ENCODE assay signal across 12 cellular contexts in the genomic region with DNA sequence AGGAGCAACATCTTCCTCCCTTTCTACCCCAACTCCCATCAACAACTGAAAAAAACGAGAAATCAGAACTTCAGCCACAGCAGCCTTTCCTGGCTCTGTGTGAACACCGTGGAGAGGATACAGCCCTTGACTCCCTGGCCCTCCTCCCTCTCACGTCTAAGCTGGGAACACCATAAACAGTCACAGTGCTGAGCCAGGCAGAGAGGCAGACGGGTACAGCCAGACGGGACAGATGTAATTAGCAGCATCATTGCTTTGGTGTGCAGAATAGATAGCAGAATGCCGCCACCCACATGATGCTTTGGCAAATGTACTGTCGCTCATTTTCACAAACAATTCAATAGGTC.
A peak's percentile ranks its signal among the peaks of the same experiment; 100 is the strongest.
DNase-seq lines count a peak whose midpoint lies in the region; ATAC-seq and TF ChIP-seq lines count a peak whose summit lies in the region.
"Had no signal": no experiment of that assay in that cellular context is flagged by ENCODE, and none has a peak within 500 bp of the region (broad histone marks: within the 10 kb centered on the region; RNA-seq: fewer than 3 reads in every experiment).

No MANE protein-coding gene starts in this region.

- no peaks in the 10 kb centered on the region for H4K20me1 ChIP-seq in SU-DHL-6 (ENCODE audit: low read depth, low read length)

- H3K4me3 ChIP-seq in SU-DHL-6 (ENCODE audit: insufficient read depth, low read length, poor library complexity, severe bottlenecking) (peak overlapping the region; percentile 37), SJCRH30 (no peak overlapping the region)
- H3K4me3 ChIP-seq: body of pancreas, thyroid gland had no signal

- H3K36me3 ChIP-seq in SU-DHL-6 (ENCODE audit: low read length) (no peaks in the 10 kb centered on the region), SJCRH30 (no peaks in the 10 kb centered on the region)
- H3K36me3 ChIP-seq: thyroid gland had no signal

- TF ChIP-seq CTCF in SU-DHL-6 (IDR thresholded peaks at IDR 0.05; ENCODE audit: insufficient read depth, low read length, poor library complexity, severe bottlenecking) = no peak

- no peaks in the 10 kb centered on the region for H3K27me3 ChIP-seq in SU-DHL-6 (ENCODE audit: low read length)
- peaks cover 3% of the 10 kb centered on the region; the same call in 1 of the 2 replicates for H3K27me3 ChIP-seq in SJCRH30
- H3K27me3 ChIP-seq: body of pancreas, thyroid gland had no signal

- DNase-seq in Ammon's horn (ENCODE audit: low spot score) (peak; percentile 75), EL (peak; percentile 28), islet precursor cell (peak; percentile 70), HCEC 1CT (no peak), SJCRH30 (no peak), NCI-H128 (lab: John Stamatoyannopoulos, UW; ENCODE audit: unreplicated experiment) (no peak)
- DNase-seq: body of pancreas; stimulated activated CD4-positive, alpha-beta T cell treated with anti-CD3 and anti-CD28 coated beads, Interleukin-4, amount 100 ng/mL, for 24 hours had no signal

- H3K9me3 ChIP-seq in SU-DHL-6 (ENCODE audit: insufficient read depth, low read length) (no peaks in the 10 kb centered on the region), SJCRH30 (replicated peaks) (no peaks in the 10 kb centered on the region; the same call in 1 of the 2 replicates)
- H3K9me3 ChIP-seq: body of pancreas, thyroid gland had no signal

- no peaks in the 10 kb centered on the region for H3K4me1 ChIP-seq in SJCRH30
- H3K4me1 ChIP-seq: body of pancreas, thyroid gland had no signal

- peak overlapping the region; percentile 15 for H2AFZ ChIP-seq in SU-DHL-6 (ENCODE audit: low read depth, low read length, severe bottlenecking)

- no peaks in the 10 kb centered on the region for H3K79me2 ChIP-seq in SU-DHL-6 (ENCODE audit: insufficient read depth, low read length)

- peaks cover 7% of the 10 kb centered on the region for H3F3A ChIP-seq in SU-DHL-6 (ENCODE audit: insufficient read depth)

- H3K9ac ChIP-seq in SU-DHL-6 (ENCODE audit: low read length) = peak overlapping the region; percentile 46

- ATAC-seq in HG03135 (IDR thresholded peaks at IDR 0.05; ENCODE audit: unreplicated experiment) = no peak
- ATAC-seq: body of pancreas had no signal

- H3K27ac ChIP-seq in SU-DHL-6 (ENCODE audit: low read depth, low read length) = peak overlapping the region; percentile 89
- H3K27ac ChIP-seq in SJCRH30 = no peak overlapping the region
- H3K27ac ChIP-seq: body of pancreas, epithelial cell of prostate, thyroid gland had no signal

- H3K4me2 ChIP-seq in SU-DHL-6 (ENCODE audit: low read depth, low read length, poor library complexity, severe bottlenecking) = peak overlapping the region; percentile 83

- no peaks in the 10 kb centered on the region for H3K9me2 ChIP-seq in SU-DHL-6 (replicated peaks; ENCODE audit: insufficient read depth, low read length)

Comparison
In these comparisons a context has a peak if more than half of its experiments do, and no peak if none do; other contexts are left out.
1. DNase-seq: peak in Ammon's horn (single experiment), EL (single experiment) and islet precursor cell (single experiment); none in HCEC 1CT (single experiment), SJCRH30 (0 of 2) and NCI-H128 (single experiment).